In genomic region chr10:35564276-35564982, GRCh38 we compare ENCODE assay signal across 9 cellular contexts. TPM values are rescaled to one million over a fixed set of nuclear protein-coding genes. Genes with fewer than 3 reads are reported as not detected.
DNase-seq lines count a peak whose midpoint lies in the region; ATAC-seq and TF ChIP-seq lines count a peak whose summit lies in the region.
"Had no signal": no experiment of that assay in that cellular context is flagged by ENCODE, and none has a peak within 500 bp of the region (broad histone marks: within the 10 kb centered on the region; RNA-seq: fewer than 3 reads in every experiment).

No MANE protein-coding gene starts in this region.

- no peaks in the 10 kb centered on the region for H3K9me3 Mint-ChIP-seq in activated CD4-positive, alpha-beta T cell treated with anti-CD3 and anti-CD28 coated beads, Interleukin-2, amount 10 ng/mL, durations not matched to agents 7 days and 5 days
- peaks cover 22% of the 10 kb centered on the region for H3K9me3 Mint-ChIP-seq in glutamatergic neuron (ENCODE audit: unreplicated experiment)

- H3K27me3 ChIP-seq in testis = no peaks in the 10 kb centered on the region

- intact Hi-C loops in testis (cut with DNase I; ENCODE audit: low total_unique reads) = no loop called here

- 71 to 78% methylated on average over 7 of the region's 9 CpGs for WGBS in testis, 2 donors

- no peak for ATAC-seq in esophagus mucosa
- ATAC-seq: Panc1 had no signal

- no peak for TF ChIP-seq POLR2A in testis (IDR thresholded peaks at IDR 0.05)

- no peak overlapping the region for H3K27ac ChIP-seq in testis

- no peaks in the 10 kb centered on the region for H3K9me3 ChIP-seq in testis

- H3K27me3 Mint-ChIP-seq in activated CD4-positive, alpha-beta T cell treated with anti-CD3 and anti-CD28 coated beads, Interleukin-2, amount 10 ng/mL, durations not matched to agents 7 days and 5 days = no peaks in the 10 kb centered on the region
- H3K27me3 Mint-ChIP-seq in glutamatergic neuron (ENCODE audit: unreplicated experiment) = peaks cover 15% of the 10 kb centered on the region

- peaks cover 12% of the 10 kb centered on the region for H3K4me1 ChIP-seq in testis

- CTCF ChIA-PET in activated CD4-positive, alpha-beta T cell treated with anti-CD3 and anti-CD28 coated beads, Interleukin-2, amount 10 ng/mL, durations not matched to agents 7 days and 5 days (lab: Charles Lee) = interaction anchor here (1.2 to 2.0 kb wide), 4 partner anchors 9 to 244 kb away, joined by 3 to 8 read pairs (median 6); no protein-coding TSS in a partner anchor
- CTCF ChIA-PET in HEK293T (lab: Yijun Ruan, JAX) = no interaction called here

- H3K4me3 Mint-ChIP-seq in activated CD4-positive, alpha-beta T cell treated with anti-CD3 and anti-CD28 coated beads, Interleukin-2, amount 10 ng/mL, durations not matched to agents 7 days and 5 days = no peak overlapping the region
- no peak overlapping the region for H3K4me3 Mint-ChIP-seq in glutamatergic neuron (ENCODE audit: unreplicated experiment)

- H3K27ac Mint-ChIP-seq in activated CD4-positive, alpha-beta T cell treated with anti-CD3 and anti-CD28 coated beads, Interleukin-2, amount 10 ng/mL, durations not matched to agents 7 days and 5 days = peak overlapping the region; percentile 57
- peak overlapping the region; percentile 28 for H3K27ac Mint-ChIP-seq in glutamatergic neuron (ENCODE audit: unreplicated experiment)

- H3K36me3 Mint-ChIP-seq in activated CD4-positive, alpha-beta T cell treated with anti-CD3 and anti-CD28 coated beads, Interleukin-2, amount 10 ng/mL, durations not matched to agents 7 days and 5 days (ENCODE audit: low read depth) = peaks cover 15% of the 10 kb centered on the region
- H3K36me3 Mint-ChIP-seq in glutamatergic neuron (ENCODE audit: unreplicated experiment) = peaks cover 10% of the 10 kb centered on the region

- peaks cover 11% of the 10 kb centered on the region for H3K4me1 Mint-ChIP-seq in activated CD4-positive, alpha-beta T cell treated with anti-CD3 and anti-CD28 coated beads, Interleukin-2, amount 10 ng/mL, durations not matched to agents 7 days and 5 days
- H3K4me1 Mint-ChIP-seq in glutamatergic neuron (ENCODE audit: low read depth, unreplicated experiment) = peaks cover 18% of the 10 kb centered on the region

- no peak for DNase-seq in activated CD4-positive, alpha-beta T cell treated with anti-CD3 and anti-CD28 coated beads, Interleukin-2, amount 10 ng/mL, durations not matched to agents 7 days and 5 days
- DNase-seq in activated CD4-positive, alpha-beta T cell treated with anti-CD3 and anti-CD28 coated beads for 1 hour = no peak
- DNase-seq in Jurkat, Clone E6-1 (ENCODE audit: low read depth, low spot score) = peak; percentile 45
- DNase-seq in glutamatergic neuron (no peak), testis (peak; percentile 29), HEK293T (ENCODE audit: extremely low spot score) (no peak), NCI-H524 treated with DMSO at 0.1 percent for 48 hours (lab: John Stamatoyannopoulos, UW) (no peak)

- TF ChIP-seq CTCF in glutamatergic neuron (IDR thresholded peaks at IDR 0.05; ENCODE audit: partially characterized antibody, unreplicated experiment) (no peak), testis (IDR thresholded peaks at IDR 0.05) (no peak)

- H3K36me3 ChIP-seq in testis (ENCODE audit: low read depth, missing control alignments) = no peaks in the 10 kb centered on the region

- H3K4me3 ChIP-seq in Jurkat, Clone E6-1 (ENCODE audit: low read length) = no peak overlapping the region
- no peak overlapping the region for H3K4me3 ChIP-seq in testis

- POLR2A ChIA-PET in activated CD4-positive, alpha-beta T cell treated with anti-CD3 and anti-CD28 coated beads, Interleukin-2, amount 10 ng/mL, durations not matched to agents 7 days and 5 days (lab: Charles Lee) = interaction anchor here (0.5 kb wide), 1 partner anchor 7 kb away, joined by 9 read pairs; no protein-coding TSS in a partner anchor
- POLR2A ChIA-PET in HEK293T (lab: Yijun Ruan, JAX) = no interaction called here

TF ChIP-seq in HEK293T, 16 proteins besides CTCF, POLR2A, EP300 and RAD21:
- TF ChIP-seq PKNOX1 (IDR thresholded peaks at IDR 0.05) (no peak), HDGF (IDR thresholded peaks at IDR 0.05; ENCODE audit: borderline replicate concordance) (no peak), L3MBTL2 (conservative IDR thresholded peaks at IDR 0.05) (no peak), ZNF384 (IDR thresholded peaks at IDR 0.05) (no peak), LEF1 (IDR thresholded peaks at IDR 0.05; ENCODE audit: borderline replicate concordance) (no peak), TARDBP (IDR thresholded peaks at IDR 0.05) (no peak), FOXM1 (IDR thresholded peaks at IDR 0.05; ENCODE audit: borderline replicate concordance) (no peak), FOXA1 (IDR thresholded peaks at IDR 0.05) (no peak), SUZ12 (IDR thresholded peaks at IDR 0.05) (no peak), ARNT (IDR thresholded peaks at IDR 0.05) (no peak), BHLHE40 (IDR thresholded peaks at IDR 0.05; ENCODE audit: borderline replicate concordance) (no peak), NFRKB (IDR thresholded peaks at IDR 0.05) (no peak), SP1 (IDR thresholded peaks at IDR 0.05) (no peak)

RNA-seq across cellular contexts. Expression of gene GJD4, which starts 40.7 kb away (rescaled TPM):
- total RNA-seq in activated CD4-positive, alpha-beta T cell treated with anti-CD3 and anti-CD28 coated beads, Interleukin-2, amount 10 ng/mL, durations not matched to agents 7 days and 5 days = not detected
- not detected for polyA plus RNA-seq in Jurkat, Clone E6-1 (2012; ENCODE audit: insufficient read depth, insufficient read length)
- total RNA-seq in glutamatergic neuron (ENCODE audit: unreplicated experiment) (not detected), testis (under 1 TPM in 1 of 2 donors, not detected in 1; 0.31 TPM), esophagus mucosa (not detected)
- not detected for polyA plus RNA-seq in testis (ENCODE audit: insufficient read depth, low read depth, low replicate concordance)

Comparison
In these comparisons a context has a peak if more than half of its experiments do, and no peak if none do; other contexts are left out.
1. DNase-seq: peak in Jurkat, Clone E6-1 (single experiment) and testis (single experiment); none in activated CD4-positive, alpha-beta T cell treated with anti-CD3 and anti-CD28 coated beads, Interleukin-2, amount 10 ng/mL, durations not matched to agents 7 days and 5 days (single experiment), activated CD4-positive, alpha-beta T cell treated with anti-CD3 and anti-CD28 coated beads for 1 hour (single experiment), glutamatergic neuron (single experiment), HEK293T (single experiment) and NCI-H524 treated with DMSO at 0.1 percent for 48 hours (single experiment).